ENCODE assay signal across 6 cellular contexts in the genomic region with DNA sequence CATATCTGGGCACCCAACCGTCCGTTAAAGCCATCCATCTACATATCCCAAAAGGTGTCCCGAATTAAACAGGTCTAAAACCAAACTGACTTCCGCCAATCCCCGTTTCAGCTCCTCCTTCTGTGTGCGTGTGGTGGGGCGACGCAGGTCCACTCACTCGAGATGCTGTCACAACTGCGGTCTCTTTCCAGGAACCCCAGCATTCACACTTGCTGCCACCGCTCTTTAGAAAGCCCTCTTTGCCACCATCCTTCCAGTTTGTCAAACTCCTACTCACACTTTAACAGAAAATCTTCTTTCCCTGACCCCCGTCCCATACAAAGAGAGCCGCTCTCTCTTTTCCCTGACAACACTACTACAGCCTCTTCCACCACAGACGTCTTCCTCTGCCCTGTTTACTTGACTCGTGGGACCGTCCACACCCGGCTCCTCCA. TPM values are rescaled to one million over a fixed set of nuclear protein-coding genes. Genes with fewer than 3 reads are reported as not detected.
DNase-seq lines count a peak whose midpoint lies in the region; ATAC-seq and TF ChIP-seq lines count a peak whose summit lies in the region.

No MANE protein-coding gene starts in this region.

- H3K4me1 ChIP-seq in gastroesophageal sphincter = peaks cover 0 to 24% (median 8%) of the 10 kb centered on the region in 3 donors
- peaks cover 9 to 20% (median 14%) of the 10 kb centered on the region in 4 donors for H3K4me1 ChIP-seq in stomach

- H3K27me3 ChIP-seq in gastroesophageal sphincter (peaks cover 17% of the 10 kb centered on the region), stomach (peaks cover 3 to 19% (median 19%) of the 10 kb centered on the region in 3 donors)

- intact Hi-C loops in stomach (cut with DNase I; ENCODE audit: low total_unique reads) = no loop called here

- H3K4me3 ChIP-seq in SK-N-MC (peak overlapping the region; percentile 100), gastroesophageal sphincter (peak overlapping the region; percentile 49 to 80), stomach (peak overlapping the region; percentile 69 to 87 (median 77))

- no peak for DNase-seq in SK-N-MC (ENCODE audit: low read depth, low spot score)
- DNase-seq in stomach = no peak

- peak overlapping the region; percentile 96 for H3K9ac ChIP-seq in SK-N-MC (ENCODE audit: insufficient read length)

- WGBS in gastroesophageal sphincter (ENCODE audit: low coverage in 1 of 2), 2 donors = 2% methylated on average over 8 to 15 of the region's 17 CpGs
- 2 to 5% (median 3%) methylated on average over 17 of the region's 17 CpGs for WGBS in stomach, 5 donors

- ATAC-seq in GM18498 (IDR thresholded peaks at IDR 0.05; ENCODE audit: unreplicated experiment) (peak; percentile 13), gastroesophageal sphincter (no peak), HG03342 (IDR thresholded peaks at IDR 0.05; ENCODE audit: unreplicated experiment) (no peak), GM18867 (IDR thresholded peaks at IDR 0.05; ENCODE audit: unreplicated experiment) (no peak)

- H3K36me3 ChIP-seq in SK-N-MC (ENCODE audit: insufficient read depth, low read length) (peaks cover 31% of the 10 kb centered on the region; the same call in 1 of the 2 replicates), gastroesophageal sphincter (peaks cover 0 to 39% of the 10 kb centered on the region in 2 donors), stomach (peaks cover 28 to 40% (median 38%) of the 10 kb centered on the region in 4 donors)

- TF ChIP-seq EP300 in gastroesophageal sphincter (IDR thresholded peaks at IDR 0.05) (no peak), stomach (IDR thresholded peaks at IDR 0.05) (no peak)

- no peak for TF ChIP-seq POLR2A in gastroesophageal sphincter (IDR thresholded peaks at IDR 0.05)
- no peak for TF ChIP-seq POLR2A in stomach (IDR thresholded peaks at IDR 0.05)

- TF ChIP-seq CTCF in gastroesophageal sphincter (IDR thresholded peaks at IDR 0.05) = no peak
- TF ChIP-seq CTCF in stomach (IDR thresholded peaks at IDR 0.05) = no peak

- H3K27ac ChIP-seq in SK-N-MC = no peak overlapping the region
- H3K27ac ChIP-seq in gastroesophageal sphincter = peak overlapping the region; percentile 23 to 89 (median 86)
- H3K27ac ChIP-seq in stomach = peak overlapping the region; percentile 71 to 89 (median 79)

- no peaks in the 10 kb centered on the region for H3K9me3 ChIP-seq in SK-N-MC (ENCODE audit: low read depth, low read length)
- no peaks in the 10 kb centered on the region for H3K9me3 ChIP-seq in gastroesophageal sphincter
- H3K9me3 ChIP-seq in stomach = no peaks in the 10 kb centered on the region

RNA-seq across cellular contexts. Expression of a gene that starts 0.5 kb away (rescaled TPM):
- 10 to 100 TPM; 14.5 to 18.4 (median 16.5) TPM for total RNA-seq in gastroesophageal sphincter
- 1 to 10 TPM in 4 of 5 donors, not detected in 1; 1.4 to 9.4 (median 7.9) TPM for total RNA-seq in stomach
- polyA plus RNA-seq in stomach = 10 to 100 TPM; 13.3 to 18.5 (median 16.4) TPM

RNA-seq across cellular contexts. Expression of a gene that starts 6.1 kb away (rescaled TPM):
- total RNA-seq in gastroesophageal sphincter (not detected), stomach (not detected)
- polyA plus RNA-seq in stomach = not detected

RNA-seq across cellular contexts. Expression of a gene that starts 12.9 kb away (rescaled TPM):
- total RNA-seq in gastroesophageal sphincter = under 1 TPM in 1 of 4 donors, not detected in 3; 0.13 TPM
- total RNA-seq in stomach = not detected
- polyA plus RNA-seq in stomach = under 1 TPM in 1 of 3 donors, not detected in 2; 0.08 TPM

RNA-seq across cellular contexts. Expression of a gene that starts 21.8 kb away (rescaled TPM):
- 10 to 100 TPM; 44.1 to 76.5 (median 56.3) TPM for total RNA-seq in gastroesophageal sphincter
- total RNA-seq in stomach = 10 to 100 TPM; 11.1 to 75.3 (median 50.9) TPM
- polyA plus RNA-seq in stomach = 10 to 100 TPM in 2 of 3 donors, 1 to 10 TPM in 1; 5.0 to 22.2 (median 15.2) TPM

RNA-seq across cellular contexts. Expression of a gene that starts 34.6 kb away (rescaled TPM):
- total RNA-seq in gastroesophageal sphincter (10 to 100 TPM; 42.1 to 69.9 (median 51.1) TPM), stomach (100 to 1,000 TPM in 2 of 5 donors, 10 to 100 TPM in 2, 1 to 10 TPM in 1; 1.2 to 165 (median 41.3) TPM)
- polyA plus RNA-seq in stomach = 10 to 100 TPM; 31.8 to 69.1 (median 67.2) TPM
